15 cellular contexts compared by ENCODE assay signal in genomic region chr3:133386876-133387275, GRCh38. TPM values are rescaled to one million over a fixed set of nuclear protein-coding genes. Genes with fewer than 3 reads are reported as not detected.
DNase-seq lines count a peak whose midpoint lies in the region; ATAC-seq, FAIRE-seq and TF ChIP-seq lines count a peak whose summit lies in the region.
"Had no signal": no experiment of that assay in that cellular context is flagged by ENCODE, and none has a peak within 500 bp of the region (broad histone marks: within the 10 kb centered on the region; RNA-seq: fewer than 3 reads in every experiment).

No MANE protein-coding gene starts in this region.

- BruUV-seq in GM12878 (replicated peaks; lab: Mats Ljungman, UMichigan): no TSS peak

- H4K20me1 ChIP-seq in SK-N-SH (ENCODE audit: insufficient read depth): no peaks in the 10 kb centered on the region
- no peaks in the 10 kb centered on the region for H4K20me1 ChIP-seq in Loucy (ENCODE audit: insufficient read depth, low read length, poor library complexity, severe bottlenecking)
- H4K20me1 ChIP-seq in GM12878 (ENCODE audit: control insufficient read depth, insufficient read depth): no peaks in the 10 kb centered on the region
- no peaks in the 10 kb centered on the region for H4K20me1 ChIP-seq in hepatocyte (ENCODE audit: insufficient read depth, poor library complexity, severe bottlenecking)
- H4K20me1 ChIP-seq: BLaER1 had no signal

- CTCF ChIA-PET in SK-N-SH (lab: Yijun Ruan, JAX): interaction anchor here (0.6 to 13.1 kb wide), 6 partner anchors 22 to 659 kb away, joined by 3 to 178 read pairs (median 36); partner anchors contain the start of gene TMEM108
- CTCF ChIA-PET in GM12878 (lab: Yijun Ruan, JAX): interaction anchor here (0.8 to 2.2 kb wide), 10 partner anchors 10 to 664 kb away, joined by 3 to 6 read pairs (median 3); no protein-coding TSS in a partner anchor

- FAIRE-seq in GM12878 (lab: Jason Lieb, UNC): no peak

- POLR2A ChIA-PET in SK-N-SH (lab: Yijun Ruan, JAX): no interaction called here
- POLR2A ChIA-PET in GM12878 (lab: Charles Lee): interaction anchor here (1.0 kb wide), 1 partner anchor 188 kb away, joined by 3 read pairs; no protein-coding TSS in a partner anchor

- H3K27ac ChIP-seq in SK-N-SH (ENCODE audit: low read depth in 2 of 2, low read length in 1 of 2): no peak overlapping the region; a peak in 1 of 4 replicates
- H3K27ac ChIP-seq in GM12878 (ENCODE audit: control insufficient read depth, insufficient read depth): no peak overlapping the region
- H3K27ac ChIP-seq in transverse colon: no peak overlapping the region
- H3K27ac ChIP-seq in ovary: no peak overlapping the region
- no peak overlapping the region for H3K27ac ChIP-seq in hepatocyte
- H3K27ac ChIP-seq: 22Rv1, BLaER1 had no signal

- intact Hi-C loops in GM12878 (cut with micrococcal nuclease; ENCODE audit: unreplicated experiment): no loop called here
- intact Hi-C loops in transverse colon (cut with DNase I; ENCODE audit: low total_unique reads): no loop called here
- intact Hi-C loops in ovary (cut with DNase I): no loop called here

- in situ Hi-C loops in GM12878 (cut with MboI) (loop anchor here (5.0 to 25.0 kb wide), 2 partner anchors 345 to 850 kb away; no protein-coding TSS in a partner anchor), transverse colon (cut with MboI; ENCODE audit: low pct_ligation_motif_present in 1 of 4, low pct_unique_long_range_greater_than_20kb in 1 of 4, low sequenced_read_pairs in 3 of 4) (loop anchor here in 3 of 4 donors (10.0 to 25.0 kb wide), 3 partner anchors 350 to 652 kb away; partner anchors contain the start of gene TMEM108 (in 3 of the 3))

- H3K4me3 ChIP-seq in SK-N-SH (ENCODE audit: low read depth in 2 of 2, low read length in 1 of 2): no peak overlapping the region
- H3K4me3 ChIP-seq in Loucy (ENCODE audit: low read length, poor library complexity, severe bottlenecking): no peak overlapping the region
- H3K4me3 ChIP-seq in GM12878: no peak overlapping the region
- H3K4me3 ChIP-seq in transverse colon: no peak overlapping the region
- H3K4me3 ChIP-seq in ovary: no peak overlapping the region
- H3K4me3 ChIP-seq in hepatocyte: no peak overlapping the region
- H3K4me3 ChIP-seq: BLaER1 had no signal

- TF ChIP-seq EP300 in SK-N-SH (IDR thresholded peaks at IDR 0.05; ENCODE audit: borderline replicate concordance in 1 of 2, low read depth in 1 of 2, low read length in 1 of 2) (no peak), GM12878 (IDR thresholded peaks at IDR 0.05; ENCODE audit: borderline replicate concordance in 1 of 2, control insufficient read depth in 1 of 2, low read depth in 2 of 2, low read length in 2 of 2) (no peak), transverse colon (IDR thresholded peaks at IDR 0.05; ENCODE audit: low read depth) (no peak), ovary (IDR thresholded peaks at IDR 0.05) (no peak)

- peaks cover 0 to 2% of the 10 kb centered on the region in 2 experiments for H3K36me3 ChIP-seq in SK-N-SH (replicated peaks in 1 of 2; ENCODE audit: control insufficient read depth in 1 of 2, insufficient read depth in 2 of 2, low read length in 1 of 2)
- H3K36me3 ChIP-seq in Loucy (ENCODE audit: insufficient read depth, low read length): no peaks in the 10 kb centered on the region
- H3K36me3 ChIP-seq in GM12878 (ENCODE audit: control insufficient read depth in 2 of 2, insufficient read depth in 2 of 2, low read length in 1 of 2): no peaks in the 10 kb centered on the region
- H3K36me3 ChIP-seq in transverse colon: no peaks in the 10 kb centered on the region
- H3K36me3 ChIP-seq in ovary: no peaks in the 10 kb centered on the region
- H3K36me3 ChIP-seq in hepatocyte (replicated peaks; ENCODE audit: insufficient read depth, low read depth): no peaks in the 10 kb centered on the region
- H3K36me3 ChIP-seq: BLaER1 had no signal

- RAD21 ChIA-PET in GM12878 (lab: Charles Lee; ENCODE audit: unreplicated experiment): interaction anchor here (0.7 to 1.2 kb wide), 3 partner anchors 10 to 656 kb away, joined by 3 to 4 read pairs (median 3); no protein-coding TSS in a partner anchor

- TF ChIP-seq POLR2A in GM12878 (IDR thresholded peaks at IDR 0.05; ENCODE audit: low read depth, low read length): no peak
- no peak for TF ChIP-seq POLR2A in transverse colon (IDR thresholded peaks at IDR 0.05)
- TF ChIP-seq POLR2A in ovary (IDR thresholded peaks at IDR 0.05): no peak

- H3F3A ChIP-seq in SK-N-SH (replicated peaks; ENCODE audit: insufficient read depth): no peaks in the 10 kb centered on the region
- H3F3A ChIP-seq in Loucy (ENCODE audit: low read depth): no peaks in the 10 kb centered on the region

- peaks cover 0 to 42% of the 10 kb centered on the region in 2 experiments; a peak in 2 of 4 replicates for H3K4me1 ChIP-seq in SK-N-SH (ENCODE audit: control insufficient read depth in 1 of 2, insufficient read depth in 2 of 2, low read depth in 1 of 2, low read length in 1 of 2)
- H3K4me1 ChIP-seq in Loucy (ENCODE audit: insufficient read depth, low read length, poor library complexity, severe bottlenecking): no peaks in the 10 kb centered on the region
- no peaks in the 10 kb centered on the region for H3K4me1 ChIP-seq in GM12878 (ENCODE audit: control insufficient read depth, insufficient read depth, low read length)
- H3K4me1 ChIP-seq in transverse colon: no peaks in the 10 kb centered on the region
- peaks cover 2% of the 10 kb centered on the region for H3K4me1 ChIP-seq in ovary (ENCODE audit: insufficient read depth)
- peaks cover 6% of the 10 kb centered on the region for H3K4me1 ChIP-seq in hepatocyte (ENCODE audit: insufficient read depth)

- H3K9me2 ChIP-seq in SK-N-SH (no peaks in the 10 kb centered on the region), Loucy (replicated peaks; ENCODE audit: low read depth, low read length) (no peaks in the 10 kb centered on the region), hepatocyte (replicated peaks; ENCODE audit: insufficient read depth) (no peaks in the 10 kb centered on the region)

- no peak overlapping the region for H2AFZ ChIP-seq in SK-N-SH (ENCODE audit: low read depth)
- H2AFZ ChIP-seq in Loucy (ENCODE audit: low read length): peak overlapping the region; percentile 31; the same call in 1 of the 2 replicates
- no peak overlapping the region for H2AFZ ChIP-seq in GM12878 (ENCODE audit: control insufficient read depth, low read depth, low read length)
- H2AFZ ChIP-seq in hepatocyte: no peak overlapping the region

- no peak for DNase-seq in SK-N-SH
- DNase-seq in GM12878 (ENCODE audit: low read depth, low spot score): no peak
- DNase-seq in transverse colon: no peak
- no peak for DNase-seq in ovary
- DNase-seq in hepatocyte (ENCODE audit: low spot score): no peak
- DNase-seq: GOT3, MV-4-11, NCI-H2029 treated with DMSO at 0.1 percent for 48 hours, OCI-M1 had no signal

- H3K9me3 ChIP-seq in SK-N-SH (no peaks in the 10 kb centered on the region), Loucy (ENCODE audit: insufficient read depth, low read depth, low read length) (no peaks in the 10 kb centered on the region), GM12878 (replicated peaks; ENCODE audit: control insufficient read depth, insufficient read depth, low read length) (no peaks in the 10 kb centered on the region), transverse colon (no peaks in the 10 kb centered on the region), ovary (no peaks in the 10 kb centered on the region), hepatocyte (ENCODE audit: low read depth) (no peaks in the 10 kb centered on the region)
- H3K9me3 ChIP-seq: BLaER1 had no signal

- 0 out of 2 replicates have a peak, but pooled peaks have one; percentile 20 for TF ChIP-seq RAD21 in SK-N-SH (IDR thresholded peaks at IDR 0.05; ENCODE audit: low read length)
- peak; percentile 35 for TF ChIP-seq RAD21 in GM12878 (IDR thresholded peaks at IDR 0.05; ENCODE audit: insufficient read depth, low read depth, low read length)

- SMC1A ChIA-PET in GM12878 (lab: Charles Lee; ENCODE audit: uncharacterized antibody, unreplicated experiment): interaction anchor here (1.2 to 1.8 kb wide), 4 partner anchors 37 to 661 kb away, joined by 3 to 9 read pairs (median 6); no protein-coding TSS in a partner anchor

- H3K9ac ChIP-seq in SK-N-SH (no peak overlapping the region), Loucy (ENCODE audit: low read depth, low read length, poor library complexity, severe bottlenecking) (no peak overlapping the region), GM12878 (ENCODE audit: control insufficient read depth, insufficient read depth, low read length) (no peak overlapping the region)
- H3K9ac ChIP-seq: BLaER1 had no signal

- H3K27me3 ChIP-seq in SK-N-SH (ENCODE audit: insufficient read depth): no peaks in the 10 kb centered on the region
- no peaks in the 10 kb centered on the region for H3K27me3 ChIP-seq in Loucy (ENCODE audit: insufficient read depth, low read length, poor library complexity, severe bottlenecking)
- no peaks in the 10 kb centered on the region; a peak in 2 of 4 replicates for H3K27me3 ChIP-seq in GM12878 (replicated peaks in 1 of 2; ENCODE audit: control insufficient read depth in 2 of 2, insufficient read depth in 2 of 2, low read length in 1 of 2)
- no peaks in the 10 kb centered on the region for H3K27me3 ChIP-seq in transverse colon
- H3K27me3 ChIP-seq in ovary: no peaks in the 10 kb centered on the region
- no peaks in the 10 kb centered on the region for H3K27me3 ChIP-seq in hepatocyte
- H3K27me3 ChIP-seq: BLaER1 had no signal

- H3K4me2 ChIP-seq in SK-N-SH: no peak overlapping the region
- H3K4me2 ChIP-seq in Loucy (ENCODE audit: low read depth, low read length, poor library complexity, severe bottlenecking): no peak overlapping the region
- H3K4me2 ChIP-seq in GM12878 (ENCODE audit: control insufficient read depth, insufficient read depth): no peak overlapping the region
- no peak overlapping the region for H3K4me2 ChIP-seq in hepatocyte
- H3K4me2 ChIP-seq: BLaER1 had no signal

- H3K79me2 ChIP-seq in SK-N-SH (ENCODE audit: insufficient read depth) (no peaks in the 10 kb centered on the region), Loucy (ENCODE audit: insufficient read depth, low read length) (no peaks in the 10 kb centered on the region), GM12878 (ENCODE audit: control insufficient read depth, insufficient read depth, low read length) (no peaks in the 10 kb centered on the region), hepatocyte (no peaks in the 10 kb centered on the region)

- ATAC-seq in SK-N-SH treated with all-trans-retinoic acid at 6 μM for 48 hours: no peak
- ATAC-seq in GM12878: no peak
- no peak for ATAC-seq in HG02763 (IDR thresholded peaks at IDR 0.05; ENCODE audit: unreplicated experiment)

- no peak; the same call in 1 of the 2 replicates for TF ChIP-seq CTCF in SK-N-SH (IDR thresholded peaks at IDR 0.05)
- TF ChIP-seq CTCF in Loucy (conservative IDR thresholded peaks at IDR 0.05; ENCODE audit: low read length): peak; percentile 46
- peak in 1 of 3 experiments; percentile 29; a peak in 2 of 6 replicates for TF ChIP-seq CTCF in GM12878 (IDR thresholded peaks at IDR 0.05 in 2 of 3, conservative IDR thresholded peaks at IDR 0.05 in 1 of 3; ENCODE audit: control insufficient read depth in 2 of 3, extremely low read depth in 1 of 3, insufficient read depth in 1 of 3, low read depth in 3 of 3, low read length in 3 of 3)
- no peak for TF ChIP-seq CTCF in transverse colon (IDR thresholded peaks at IDR 0.05)
- TF ChIP-seq CTCF in ovary (IDR thresholded peaks at IDR 0.05): no peak
- no peak for TF ChIP-seq CTCF in hepatocyte (IDR thresholded peaks at IDR 0.05; ENCODE audit: poor library complexity)

RNA-seq across cellular contexts. Expression of gene BFSP2, which starts 13.0 kb away (rescaled TPM):
- not detected in 2 replicates for polyA plus RNA-seq in SK-N-SH (2012; rRNA removed)
- polyA plus RNA-seq in SK-N-SH (2012; cell fraction: cytosol; rRNA removed): not detected in 2 replicates
- not detected in 2 replicates for polyA plus RNA-seq in SK-N-SH (2012; cell fraction: nucleus; rRNA removed)
- 0.84 TPM in 1 of 2 replicates, not detected in the other for total RNA-seq in GM12878 (2013; cell fraction: nucleolus; rRNA removed)
- total RNA-seq in GM12878 (2014; rRNA removed): 9.3 and 11.3 TPM in 2 replicates
- 2.7 and 4.1 TPM in 2 replicates for total RNA-seq in GM12878 (2014; rRNA removed; fragmentation: Illumina TruSeq; extraction: Trizol)
- total RNA-seq in GM12878 (2021): 7.1 and 8.3 TPM in 2 replicates
- polyA plus RNA-seq in GM12878 (2011; ENCODE audit: low read depth): 13.9 TPM
- 9.1 and 10.4 TPM in 2 replicates for polyA plus RNA-seq in GM12878 (2011; rRNA removed)
- 13.4 and 16.3 TPM in 2 replicates for polyA plus RNA-seq in GM12878 (2011; cell fraction: cytosol; rRNA removed)
- 8.1 TPM in 2 replicates for polyA plus RNA-seq in GM12878 (2011; cell fraction: nucleus; rRNA removed)
- polyA plus RNA-seq in GM12878 (2012): 9.1 and 10.0 TPM in 2 replicates
- 2.2 TPM in 1 of 2 replicates, not detected in the other for polyA plus RNA-seq in GM12878 (2014; fragmentation: Illumina TruSeq; extraction: Trizol)
- polyA plus RNA-seq in GM12878 (2014; fragmentation: Nextera tagmentation; extraction: Ambion mirVana): 1 to 10 TPM; 1.5 to 6.1 TPM
- polyA plus RNA-seq in GM12878 (2014; rRNA removed): 7.4 and 11.5 TPM in 2 replicates
- polyA plus RNA-seq in GM12878 (2016; fragmentation: Nextera tagmentation; extraction: Ambion mirVana): 10 to 100 TPM; 15.9 to 20.4 TPM
- 4.4 and 5.1 TPM in 2 replicates for polyA minus RNA-seq in GM12878 (2011; rRNA and poly(A)+ RNA removed)
- not detected in 2 replicates for polyA minus RNA-seq in GM12878 (2011; cell fraction: cytosol; rRNA and poly(A)+ RNA removed)
- polyA minus RNA-seq in GM12878 (2011; cell fraction: nucleus; rRNA and poly(A)+ RNA removed): 1.3 and 1.8 TPM in 2 replicates
- total RNA-seq in transverse colon: not detected
- total RNA-seq in ovary: not detected
- not detected for polyA plus RNA-seq in ovary
- not detected in 2 replicates for total RNA-seq in hepatocyte
- polyA plus RNA-seq in hepatocyte: not detected in 2 replicates
- total RNA-seq: SK-MEL-5 had no signal

Comparison
In these comparisons a context has a peak if more than half of its experiments do, and no peak if none do; other contexts are left out.
1. Of the 26 proteins assayed by ChIP-seq in both GM12878 and SK-N-SH: peak only in GM12878: none; only in SK-N-SH: none; in both: RAD21; in neither: 24; mixed calls (peak in some experiments, not most) for 1.